12 cellular contexts compared by ENCODE assay signal in the genomic region with DNA sequence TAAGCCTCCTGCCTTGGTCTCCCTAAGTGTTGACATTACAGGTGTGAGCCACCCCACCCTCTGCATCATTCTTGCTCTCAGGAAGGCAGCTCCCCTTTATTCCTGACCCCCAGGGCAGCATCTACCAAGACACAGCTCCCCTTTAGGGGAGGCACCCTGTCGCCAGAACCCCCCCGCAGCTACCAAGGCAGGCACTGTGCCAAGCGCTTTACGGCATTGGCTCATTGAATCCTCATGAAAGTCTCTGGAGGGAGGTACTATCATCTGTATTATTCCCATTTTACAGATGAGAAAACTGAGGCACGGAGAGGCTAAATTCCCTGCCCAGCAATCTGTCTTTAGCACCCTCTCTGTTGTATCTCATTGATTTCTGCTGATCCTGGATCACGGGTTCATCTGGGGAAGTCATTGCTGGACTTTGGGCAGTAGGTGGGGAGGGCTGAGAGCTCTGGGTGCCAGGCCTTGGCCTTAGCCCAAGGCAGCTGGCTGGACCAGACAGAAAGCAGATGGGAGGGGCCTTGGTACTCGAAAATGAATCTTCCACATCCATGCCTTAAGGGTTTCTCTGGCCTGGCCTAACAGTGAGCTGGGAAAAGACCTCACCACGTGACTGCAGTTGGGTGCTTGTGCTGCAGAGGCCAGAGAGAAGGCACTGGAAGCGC. TPM values are rescaled to one million over a fixed set of nuclear protein-coding genes. Genes with fewer than 3 reads are reported as not detected.
DNase-seq lines count a peak whose midpoint lies in the region; ATAC-seq and TF ChIP-seq lines count a peak whose summit lies in the region.
"Had no signal": no experiment of that assay in that cellular context is flagged by ENCODE, and none has a peak within 500 bp of the region (broad histone marks: within the 10 kb centered on the region; RNA-seq: fewer than 3 reads in every experiment).

No MANE protein-coding gene starts in this region.

- H2AFZ ChIP-seq in HCT116 (ENCODE audit: low read depth, low read length, poor library complexity, severe bottlenecking), result no peak overlapping the region
- H2AFZ ChIP-seq: parathyroid adenoma had no signal

- POLR2A ChIA-PET in HCT116 (lab: Charles Lee), result interaction anchor here (7.1 kb wide), 1 partner anchor 32 kb away, joined by 47 read pairs; no protein-coding TSS in a partner anchor

- BruUV-seq in HCT116 (replicated peaks; lab: Mats Ljungman, UMichigan), result no TSS peak

- RAD21 ChIA-PET in HCT116 (lab: Charles Lee; ENCODE audit: low non-redundant PET in 1 of 2, low total read pairs in 2 of 2, uncharacterized antibody in 2 of 2, unreplicated experiment in 2 of 2), result no interaction called here

- peak overlapping the region; percentile 74 for H3K4me2 ChIP-seq in HCT116 (ENCODE audit: low read length)

- H3K27ac ChIP-seq in HCT116 (ENCODE audit: low read depth, low read length), result peak overlapping the region; percentile 12; the same call in 1 of the 2 replicates
- H3K27ac ChIP-seq in left ventricle myocardium inferior (replicated peaks), result peak overlapping the region; percentile 92
- H3K27ac ChIP-seq: parathyroid adenoma, VCaP had no signal

- peaks cover 56% of the 10 kb centered on the region for H3K79me2 ChIP-seq in HCT116 (ENCODE audit: insufficient read depth, low read length)
- H3K79me2 ChIP-seq: parathyroid adenoma had no signal

- H3K4me3 ChIP-seq in HCT116 (replicated peaks in 1 of 2; ENCODE audit: low read depth in 1 of 2, low read length in 2 of 2) (no peak overlapping the region), left ventricle myocardium inferior (no peak overlapping the region)

- ATAC-seq in HCT116, result no peak
- peak; percentile 3 for ATAC-seq in sciatic nerve
- ATAC-seq in GM18868 (IDR thresholded peaks at IDR 0.05; ENCODE audit: unreplicated experiment), result no peak
- no peak for ATAC-seq in HG03342 (IDR thresholded peaks at IDR 0.05; ENCODE audit: unreplicated experiment)
- ATAC-seq: activated T-cell treated with anti-CD3 and anti-CD28 coated beads, Interleukin-2, amount 50 U/mL, for 72 hours had no signal

- no peaks in the 10 kb centered on the region for H3K27me3 ChIP-seq in HCT116 (ENCODE audit: insufficient read depth, low read length)
- no peaks in the 10 kb centered on the region for H3K27me3 ChIP-seq in left ventricle myocardium inferior (ENCODE audit: low read depth)

- H3K9me3 ChIP-seq in HCT116 (ENCODE audit: control insufficient read depth in 1 of 2, insufficient read depth in 1 of 2, low read depth in 1 of 2, low read length in 2 of 2) (no peaks in the 10 kb centered on the region), left ventricle myocardium inferior (replicated peaks) (no peaks in the 10 kb centered on the region)

- TF ChIP-seq RAD21 in HCT116 (IDR thresholded peaks at IDR 0.05; ENCODE audit: low read depth), result no peak

- intact Hi-C loops in HCT116 (cut with micrococcal nuclease) (no loop called here), left ventricle myocardium inferior (cut with micrococcal nuclease) (no loop called here), sciatic nerve (cut with DNase I) (no loop called here)

- TF ChIP-seq CTCF in HCT116 (IDR thresholded peaks at IDR 0.05 in 2 of 3, conservative IDR thresholded peaks at IDR 0.05 in 1 of 3; ENCODE audit: borderline replicate concordance in 1 of 3, insufficient read depth in 1 of 3, low read depth in 2 of 3, low read length in 2 of 3) (no peak), left ventricle myocardium inferior (IDR thresholded peaks at IDR 0.05; ENCODE audit: borderline replicate concordance) (no peak)

- H3K36me3 ChIP-seq in HCT116 (ENCODE audit: control insufficient read depth in 1 of 2, insufficient read depth in 2 of 2, low read length in 2 of 2) (peaks cover 0 to 48% of the 10 kb centered on the region in 2 experiments; a peak in 2 of 4 replicates), left ventricle myocardium inferior (peaks cover 10% of the 10 kb centered on the region)

- DNase-seq in HCT116 (ENCODE audit: low read depth, low spot score) (no peak), astrocyte of the hippocampus (ENCODE audit: low read depth, low spot score) (peak; percentile 32), left ventricle myocardium inferior (peak; percentile 32), sciatic nerve (ENCODE audit: low spot score) (no peak), NCI-H510A (lab: John Stamatoyannopoulos, UW) (no peak)
- no peak for DNase-seq in activated naive CD4-positive, alpha-beta T cell treated with Interleukin-2 at 50 U/mL for 16 hours
- DNase-seq: activated T-cell treated with anti-CD3 and anti-CD28 coated beads, Interleukin-2, amount 50 U/mL, for 72 hours; COR-L47 had no signal

- no peaks in the 10 kb centered on the region for H4K20me1 ChIP-seq in HCT116 (ENCODE audit: insufficient read depth)

- no peak for TF ChIP-seq POLR2A in HCT116 (IDR thresholded peaks at IDR 0.05; ENCODE audit: borderline replicate concordance, extremely low read depth, insufficient read depth, insufficient read length)

- peaks cover 53 to 66% of the 10 kb centered on the region in 2 experiments for H3K4me1 ChIP-seq in HCT116 (ENCODE audit: control insufficient read depth in 1 of 2, insufficient read depth in 2 of 2, low read length in 2 of 2)
- H3K4me1 ChIP-seq in left ventricle myocardium inferior, result peaks cover 83% of the 10 kb centered on the region

- no peaks in the 10 kb centered on the region for H3K9me2 ChIP-seq in HCT116 (ENCODE audit: insufficient read depth)

- H3K9ac ChIP-seq in HCT116 (ENCODE audit: low read length), result 0 out of 2 replicates have a peak overlapping the region, but pooled peaks have one; percentile 9
- H3K9ac ChIP-seq: parathyroid adenoma had no signal

- CTCF ChIA-PET in HCT116 (lab: Charles Lee), result no interaction called here

TF ChIP-seq in HCT116, 20 proteins besides CTCF, POLR2A, EP300 and RAD21:
- TF ChIP-seq FOSL1 (IDR thresholded peaks at IDR 0.05; ENCODE audit: low read depth) (no peak), MAX (IDR thresholded peaks at IDR 0.05) (no peak), EZH2 (IDR thresholded peaks at IDR 0.05) (no peak), JUND (IDR thresholded peaks at IDR 0.05) (no peak), SIN3A (IDR thresholded peaks at IDR 0.05; ENCODE audit: low read depth) (no peak), SRF (IDR thresholded peaks at IDR 0.05; ENCODE audit: low read depth) (no peak), POLR2AphosphoS5 (IDR thresholded peaks at IDR 0.05; ENCODE audit: low read depth, low read length) (no peak)
- TF ChIP-seq, protein P1, sequence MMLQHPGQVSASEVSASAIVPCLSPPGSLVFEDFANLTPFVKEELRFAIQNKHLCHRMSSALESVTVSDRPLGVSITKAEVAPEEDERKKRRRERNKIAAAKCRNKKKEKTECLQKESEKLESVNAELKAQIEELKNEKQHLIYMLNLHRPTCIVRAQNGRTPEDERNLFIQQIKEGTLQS (IDR thresholded peaks at IDR 0.05), result no peak

RNA-seq across cellular contexts. Expression of gene PLOD1, which starts 5.9 kb away (rescaled TPM):
- total RNA-seq in HCT116 (2021; ENCODE audit: unreplicated experiment) (175 TPM), left ventricle myocardium inferior (61.6 TPM), sciatic nerve (60.7 TPM)
- 385 TPM in 2 replicates for polyA plus RNA-seq in HCT116 (2012)

RNA-seq across cellular contexts. Expression of gene KIAA2013, which starts 14.2 kb away (rescaled TPM):
- total RNA-seq in HCT116 (2021; ENCODE audit: unreplicated experiment), result 61.9 TPM
- polyA plus RNA-seq in HCT116 (2012), result 77.1 and 87.7 TPM in 2 replicates
- total RNA-seq in left ventricle myocardium inferior, result 40.9 TPM
- 27.0 TPM for total RNA-seq in sciatic nerve

RNA-seq across cellular contexts. Expression of gene MFN2, which starts 39.9 kb away (rescaled TPM):
- total RNA-seq in HCT116 (2021; ENCODE audit: unreplicated experiment), result 83.0 TPM
- polyA plus RNA-seq in HCT116 (2012), result 68.4 and 71.0 TPM in 2 replicates
- 663 TPM for total RNA-seq in left ventricle myocardium inferior
- total RNA-seq in sciatic nerve, result 68.6 TPM

Comparison
In these comparisons a context has a peak if more than half of its experiments do, and no peak if none do; other contexts are left out.
1. DNase-seq: peak in astrocyte of the hippocampus (single experiment) and left ventricle myocardium inferior (single experiment); none in HCT116 (single experiment), sciatic nerve (single experiment), NCI-H510A (single experiment) and activated naive CD4-positive, alpha-beta T cell treated with Interleukin-2 at 50 U/mL for 16 hours (single experiment).